ENCODE assay signal across 28 cellular contexts in genomic region chr4:162522724-162523123, GRCh38.
"Had no signal": no experiment of that assay in that cellular context is flagged by ENCODE, and none has a peak within 500 bp of the region (broad histone marks: within the 10 kb centered on the region; RNA-seq: fewer than 3 reads in every experiment).

No MANE protein-coding gene starts in this region.

- H3K4me1 ChIP-seq: pancreas, prostate gland, spleen, suprapubic skin, testis, tibial artery, transverse colon, upper lobe of right lung, uterus had no signal

- FAIRE-seq: pancreas had no signal

- H3K4me3 ChIP-seq: pancreas, prostate gland, skin epidermis, smooth muscle cell, spleen, suprapubic skin, testis, tibial artery, transverse colon, upper lobe of right lung, uterus had no signal

- H3K4me2 ChIP-seq: smooth muscle cell had no signal

- H3K9me3 ChIP-seq: neutrophil, pancreas, prostate gland, suprapubic skin, testis, tibial artery, transverse colon, upper lobe of right lung, uterus had no signal

- ATAC-seq: naive thymus-derived CD8-positive, alpha-beta T cell; natural killer cell treated with Interleukin-12 subunit alpha and Interleukin-12 subunit beta and Interleukin-15 and Interleukin-18, amount 100 ng/mL, for 72 hours; pancreas; right cardiac atrium; sciatic nerve; stimulated activated memory B cell treated with anti-CD40 and anti-IgM and Interleukin-4, amounts not matched to agents 10 μg/mL and 1 μg/mL and 100 μg/mL, for 72 hours; stimulated activated naive CD8-positive, alpha-beta T cell treated with anti-CD3 and anti-CD28 coated beads, Interleukin-15, amount 100 ng/mL, for 72 hours; stimulated activated naive CD8-positive, alpha-beta T cell treated with anti-CD3 and anti-CD28 coated beads, Interleukin-15, Interleukin-2, amounts not matched to agents 100 U/mL and 50 U/mL, for 24 hours; upper lobe of right lung had no signal

- H3K27ac ChIP-seq: neutrophil, pancreas, prostate gland, skin epidermis, spleen, suprapubic skin, testis, tibial artery, transverse colon, upper lobe of right lung, uterus had no signal

- H3K36me3 ChIP-seq: neutrophil, pancreas, prostate gland, spleen, suprapubic skin, tibial artery, transverse colon, upper lobe of right lung, uterus had no signal

- H3K27me3 ChIP-seq: neutrophil, pancreas, spleen, suprapubic skin, testis, tibial artery, transverse colon, upper lobe of right lung had no signal

- DNase-seq: naive thymus-derived CD8-positive, alpha-beta T cell; nephron progenitor cell; nucleus accumbens; pancreas; right cardiac atrium; spleen; stimulated activated CD4-positive, alpha-beta T cell treated with anti-CD3 and anti-CD28 coated beads, Interleukin-12 subunit alpha, Interleukin-12 subunit beta, amount 100 ng/mL, for 4 hours; stimulated activated CD4-positive, alpha-beta T cell treated with anti-CD3 and anti-CD28 coated beads, Interleukin-1b, Interleukin-23, amount 100 ng/mL, for 48 hours; stimulated activated CD4-positive, alpha-beta T cell treated with anti-CD3 and anti-CD28 coated beads, Interleukin-4, amount 100 ng/mL, for 1 hour; stimulated activated CD4-positive, alpha-beta T cell treated with anti-CD3 and anti-CD28 coated beads, Interleukin-4, amount 100 ng/mL, for 4 hours; stimulated activated CD8-positive, alpha-beta memory T cell treated with anti-CD3 and anti-CD28 coated beads, Interleukin-4, amount 100 ng/mL, for 48 hours; stimulated activated naive CD4-positive, alpha-beta T cell; stimulated activated naive CD8-positive, alpha-beta T cell treated with anti-CD3 and anti-CD28 coated beads, Interleukin-15, amount 100 ng/mL, for 72 hours; stimulated activated naive CD8-positive, alpha-beta T cell treated with anti-CD3 and anti-CD28 coated beads, Interleukin-15, Interleukin-2, amounts not matched to agents 100 U/mL and 50 U/mL, for 24 hours; substantia nigra; testis; tibial artery; transverse colon; upper lobe of right lung; uterus had no signal
